In the genomic region with DNA sequence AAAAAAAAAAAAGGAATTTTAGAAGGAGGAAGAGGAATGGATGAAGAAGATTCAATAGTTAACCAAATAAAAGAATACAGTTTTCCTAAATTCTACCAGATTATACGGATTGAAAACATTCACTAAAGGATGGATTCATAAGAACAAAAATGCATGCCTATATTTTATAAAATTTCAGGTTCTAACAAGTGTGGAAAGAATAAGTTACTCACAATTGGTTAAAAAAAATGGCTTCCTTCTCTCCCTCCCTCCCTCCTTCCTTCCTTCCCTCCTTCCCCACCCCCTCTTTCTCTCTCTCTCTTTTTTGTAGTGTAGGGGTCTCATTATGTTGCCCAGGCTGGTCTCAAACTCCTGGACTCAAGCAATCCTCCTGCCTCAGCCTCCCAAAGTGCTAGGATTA, we compare ENCODE assay signal across 21 cellular contexts. TPM values are rescaled to one million over a fixed set of nuclear protein-coding genes. Genes with fewer than 3 reads are reported as not detected.
DNase-seq lines count a peak whose midpoint lies in the region; ATAC-seq, FAIRE-seq and TF ChIP-seq lines count a peak whose summit lies in the region.
"Had no signal": no experiment of that assay in that cellular context is flagged by ENCODE, and none has a peak within 500 bp of the region (broad histone marks: within the 10 kb centered on the region; RNA-seq: fewer than 3 reads in every experiment).

No MANE protein-coding gene starts in this region.

- H2AFZ ChIP-seq in GM23338, result peak overlapping the region; percentile 76

- H3K27ac Mint-ChIP-seq in activated naive CD4-positive, alpha-beta T cell treated with anti-CD3 and anti-CD28 coated beads, Interleukin-2, amount 50 U/mL, for 24 hours, result peak overlapping the region; percentile 23
- H3K27ac Mint-ChIP-seq in GM23338, result no peak overlapping the region
- peak overlapping the region; percentile 16 to 84 (median 63) for H3K27ac Mint-ChIP-seq in nephron
- H3K27ac Mint-ChIP-seq in progenitor cell of endocrine pancreas, result no peak overlapping the region
- H3K27ac Mint-ChIP-seq in activated CD4-positive, alpha-beta memory T cell treated with anti-CD3 and anti-CD28 coated beads, Interleukin-2, amount 10 ng/mL, durations not matched to agents 7 days and 5 days, result no peak overlapping the region
- H3K27ac Mint-ChIP-seq: CD8-positive, alpha-beta memory T cell had no signal

- no peaks in the 10 kb centered on the region for H4K20me1 ChIP-seq in GM23338 (replicated peaks; ENCODE audit: insufficient read depth)
- H4K20me1 ChIP-seq: BLaER1 treated with 17β-estradiol and CSF1 and Interleukin-3, amounts not matched to agents 10 nM and 100 nM had no signal

- H3K36me3 Mint-ChIP-seq in activated naive CD4-positive, alpha-beta T cell treated with anti-CD3 and anti-CD28 coated beads, Interleukin-2, amount 50 U/mL, for 24 hours, result no peaks in the 10 kb centered on the region
- H3K36me3 Mint-ChIP-seq in GM23338 (ENCODE audit: low read depth) (peaks cover 25% of the 10 kb centered on the region), nephron (ENCODE audit: low read depth) (peaks cover 26% of the 10 kb centered on the region), progenitor cell of endocrine pancreas (ENCODE audit: insufficient read depth) (peaks cover 9% of the 10 kb centered on the region)
- H3K36me3 Mint-ChIP-seq in activated CD4-positive, alpha-beta memory T cell treated with anti-CD3 and anti-CD28 coated beads, Interleukin-2, amount 10 ng/mL, durations not matched to agents 7 days and 5 days (ENCODE audit: low read depth), result peaks cover 6% of the 10 kb centered on the region

- no peak for TF ChIP-seq CTCF in GM23338 (conservative IDR thresholded peaks at IDR 0.05; ENCODE audit: low read depth in 2 of 2)
- TF ChIP-seq CTCF in nephron (IDR thresholded peaks at IDR 0.05; ENCODE audit: unreplicated experiment in 3 of 3), result no peak
- no peak for TF ChIP-seq CTCF in progenitor cell of endocrine pancreas (IDR thresholded peaks at IDR 0.05; ENCODE audit: unreplicated experiment)

- H3K36me3 ChIP-seq in GM23338 (ENCODE audit: insufficient read depth), result 0 out of 2 replicates have a peak, but pooled peaks cover 6% of the 10 kb centered on the region

- H3K79me2 ChIP-seq in GM23338 (replicated peaks; ENCODE audit: insufficient read depth), result peaks cover 4% of the 10 kb centered on the region

- no peak overlapping the region for H3K4me2 ChIP-seq in GM23338
- H3K4me2 ChIP-seq: KMS-11 had no signal

- ATAC-seq in GM23338, result no peak
- ATAC-seq: HCT116 had no signal

- no peak for FAIRE-seq in GM19239 (lab: Jason Lieb, UNC)
- FAIRE-seq: D721Med, G401.6, GM12891 had no signal

- no peak for DNase-seq in activated naive CD4-positive, alpha-beta T cell treated with Interleukin-2 at 50 U/mL for 16 hours
- DNase-seq in GM23338 (ENCODE audit: low spot score) (no peak), progenitor cell of endocrine pancreas (ENCODE audit: low spot score, unreplicated experiment) (no peak), GM19239 (ENCODE audit: insufficient read length, low spot score) (no peak)
- DNase-seq in activated CD4-positive, alpha-beta T cell treated with anti-CD3 and anti-CD28 coated beads for 48 hours, result no peak
- no peak for DNase-seq in activated CD4-positive, alpha-beta memory T cell treated with anti-CD3 and anti-CD28 coated beads, Interleukin-2, amount 10 ng/mL, durations not matched to agents 7 days and 5 days
- DNase-seq: 8988T; CD8-positive, alpha-beta memory T cell; COR-L47; GOT3; H7; HFFc6 had no signal

- no peak overlapping the region for H3K4me3 Mint-ChIP-seq in activated naive CD4-positive, alpha-beta T cell treated with anti-CD3 and anti-CD28 coated beads, Interleukin-2, amount 50 U/mL, for 24 hours
- H3K4me3 Mint-ChIP-seq in GM23338, result no peak overlapping the region
- peak overlapping the region; percentile 54 to 74 (median 72) for H3K4me3 Mint-ChIP-seq in nephron
- H3K4me3 Mint-ChIP-seq in progenitor cell of endocrine pancreas (ENCODE audit: low read depth), result peak overlapping the region; percentile 41
- H3K4me3 Mint-ChIP-seq in activated CD4-positive, alpha-beta memory T cell treated with anti-CD3 and anti-CD28 coated beads, Interleukin-2, amount 10 ng/mL, durations not matched to agents 7 days and 5 days, result no peak overlapping the region

- peaks cover 12% of the 10 kb centered on the region; the same call in 1 of the 2 replicates for H3F3A ChIP-seq in GM23338 (replicated peaks; ENCODE audit: low read depth)

- no peak overlapping the region for H3K4me3 ChIP-seq in GM23338
- H3K4me3 ChIP-seq: BLaER1 treated with 17β-estradiol and CSF1 and Interleukin-3, amounts not matched to agents 10 nM and 100 nM had no signal

- POLR2A ChIA-PET in activated CD4-positive, alpha-beta memory T cell treated with anti-CD3 and anti-CD28 coated beads, Interleukin-2, amount 10 ng/mL, durations not matched to agents 7 days and 5 days (lab: Charles Lee), result no interaction called here

- CTCF ChIA-PET in activated CD4-positive, alpha-beta memory T cell treated with anti-CD3 and anti-CD28 coated beads, Interleukin-2, amount 10 ng/mL, durations not matched to agents 7 days and 5 days (lab: Charles Lee), result interaction anchor here (0.8 to 3.9 kb wide), 2 partner anchors 261 to 773 kb away, joined by 6 to 80 read pairs; no protein-coding TSS in a partner anchor

- H3K4me1 Mint-ChIP-seq in activated naive CD4-positive, alpha-beta T cell treated with anti-CD3 and anti-CD28 coated beads, Interleukin-2, amount 50 U/mL, for 24 hours, result peaks cover 11% of the 10 kb centered on the region
- H3K4me1 Mint-ChIP-seq in GM23338, result peaks cover 19% of the 10 kb centered on the region
- peaks cover 25% of the 10 kb centered on the region for H3K4me1 Mint-ChIP-seq in nephron
- peaks cover 16% of the 10 kb centered on the region for H3K4me1 Mint-ChIP-seq in progenitor cell of endocrine pancreas (ENCODE audit: low read depth)
- H3K4me1 Mint-ChIP-seq in activated CD4-positive, alpha-beta memory T cell treated with anti-CD3 and anti-CD28 coated beads, Interleukin-2, amount 10 ng/mL, durations not matched to agents 7 days and 5 days, result peaks cover 21% of the 10 kb centered on the region

- H3K4me1 ChIP-seq in GM23338 (ENCODE audit: insufficient read depth), result peaks cover 11% of the 10 kb centered on the region

- no peaks in the 10 kb centered on the region for H3K27me3 ChIP-seq in GM23338 (ENCODE audit: insufficient read depth)
- H3K27me3 ChIP-seq: BLaER1 treated with 17β-estradiol and CSF1 and Interleukin-3, amounts not matched to agents 10 nM and 100 nM had no signal

- H3K27ac ChIP-seq in GM23338 (ENCODE audit: low read depth), result no peak overlapping the region
- H3K27ac ChIP-seq: BLaER1 treated with 17β-estradiol and CSF1 and Interleukin-3, amounts not matched to agents 10 nM and 100 nM; KMS-11 had no signal

- no peaks in the 10 kb centered on the region for H3K27me3 Mint-ChIP-seq in activated naive CD4-positive, alpha-beta T cell treated with anti-CD3 and anti-CD28 coated beads, Interleukin-2, amount 50 U/mL, for 24 hours
- H3K27me3 Mint-ChIP-seq in GM23338 (ENCODE audit: insufficient read depth, low read depth, poor library complexity) (peaks cover 7% of the 10 kb centered on the region), nephron (ENCODE audit: low read depth) (no peaks in the 10 kb centered on the region), progenitor cell of endocrine pancreas (no peaks in the 10 kb centered on the region)
- no peaks in the 10 kb centered on the region for H3K27me3 Mint-ChIP-seq in activated CD4-positive, alpha-beta memory T cell treated with anti-CD3 and anti-CD28 coated beads, Interleukin-2, amount 10 ng/mL, durations not matched to agents 7 days and 5 days
- H3K27me3 Mint-ChIP-seq: CD8-positive, alpha-beta memory T cell had no signal

- no peaks in the 10 kb centered on the region for H3K9me2 ChIP-seq in GM23338 (ENCODE audit: insufficient read depth)

- H3K9me3 Mint-ChIP-seq in activated naive CD4-positive, alpha-beta T cell treated with anti-CD3 and anti-CD28 coated beads, Interleukin-2, amount 50 U/mL, for 24 hours, result no peaks in the 10 kb centered on the region
- H3K9me3 Mint-ChIP-seq in GM23338, result no peaks in the 10 kb centered on the region
- no peaks in the 10 kb centered on the region for H3K9me3 Mint-ChIP-seq in nephron
- H3K9me3 Mint-ChIP-seq in progenitor cell of endocrine pancreas (ENCODE audit: low read depth), result no peaks in the 10 kb centered on the region
- no peaks in the 10 kb centered on the region for H3K9me3 Mint-ChIP-seq in activated CD4-positive, alpha-beta memory T cell treated with anti-CD3 and anti-CD28 coated beads, Interleukin-2, amount 10 ng/mL, durations not matched to agents 7 days and 5 days
- H3K9me3 Mint-ChIP-seq: CD8-positive, alpha-beta memory T cell; HFFc6 had no signal

TF ChIP-seq in GM23338, 12 proteins besides CTCF, POLR2A, EP300 and RAD21 (continues in another document):
- no peak for TF ChIP-seq NANOG (IDR thresholded peaks at IDR 0.05; ENCODE audit: borderline replicate concordance)

RNA-seq across cellular contexts. Expression of gene TP53I3, which starts 1.6 kb away (rescaled TPM):
- total RNA-seq in GM23338 (2014; rRNA removed; shearing (Covaris generic)), result 35.7 and 36.5 TPM in 2 replicates
- 24.2 and 27.8 TPM in 2 replicates for polyA plus RNA-seq in GM23338 (2016; fragmentation: Nextera tagmentation; extraction: Ambion mirVana)
- total RNA-seq in progenitor cell of endocrine pancreas, result 64.4 and 67.8 TPM in 2 replicates
- 1 to 10 TPM; 2.7 to 2.9 TPM for total RNA-seq in activated CD4-positive, alpha-beta memory T cell treated with anti-CD3 and anti-CD28 coated beads, Interleukin-2, amount 10 ng/mL, durations not matched to agents 7 days and 5 days
- polyA plus RNA-seq: CD8-positive, alpha-beta memory T cell had no signal

RNA-seq across cellular contexts. Expression of gene SF3B6, which starts 10.1 kb away (rescaled TPM):
- total RNA-seq in GM23338 (2014; rRNA removed; shearing (Covaris generic)), result 140 and 172 TPM in 2 replicates
- polyA plus RNA-seq in GM23338 (2016; fragmentation: Nextera tagmentation; extraction: Ambion mirVana), result 565 and 610 TPM in 2 replicates
- total RNA-seq in progenitor cell of endocrine pancreas, result 93.3 and 101 TPM in 2 replicates
- 10 to 100 TPM; 87.4 to 88.2 TPM for total RNA-seq in activated CD4-positive, alpha-beta memory T cell treated with anti-CD3 and anti-CD28 coated beads, Interleukin-2, amount 10 ng/mL, durations not matched to agents 7 days and 5 days

RNA-seq across cellular contexts. Expression of gene FKBP1B, which starts 36.7 kb away (rescaled TPM):
- total RNA-seq in GM23338 (2014; rRNA removed; shearing (Covaris generic)), result 48.2 and 51.3 TPM in 2 replicates
- 75.7 and 77.1 TPM in 2 replicates for polyA plus RNA-seq in GM23338 (2016; fragmentation: Nextera tagmentation; extraction: Ambion mirVana)
- total RNA-seq in progenitor cell of endocrine pancreas, result 30.5 and 33.7 TPM in 2 replicates
- total RNA-seq in activated CD4-positive, alpha-beta memory T cell treated with anti-CD3 and anti-CD28 coated beads, Interleukin-2, amount 10 ng/mL, durations not matched to agents 7 days and 5 days, result 1 to 10 TPM; 4.8 to 5.5 TPM

RNA-seq across cellular contexts. Expression of gene PFN4, which starts 36.9 kb away (rescaled TPM):
- 0.28 TPM in 1 of 2 replicates, not detected in the other for total RNA-seq in GM23338 (2014; rRNA removed; shearing (Covaris generic))
- polyA plus RNA-seq in GM23338 (2016; fragmentation: Nextera tagmentation; extraction: Ambion mirVana), result not detected in 2 replicates
- total RNA-seq in progenitor cell of endocrine pancreas, result 0.55 and 1.1 TPM in 2 replicates
- not detected for total RNA-seq in activated CD4-positive, alpha-beta memory T cell treated with anti-CD3 and anti-CD28 coated beads, Interleukin-2, amount 10 ng/mL, durations not matched to agents 7 days and 5 days
- total RNA-seq: A673, H7 had no signal
- polyA plus RNA-seq: CD8-positive, alpha-beta memory T cell had no signal

RNA-seq across cellular contexts. Expression of gene FAM228B, which starts 37.0 kb away (rescaled TPM):
- 2.9 and 3.4 TPM in 2 replicates for total RNA-seq in GM23338 (2014; rRNA removed; shearing (Covaris generic))
- polyA plus RNA-seq in GM23338 (2016; fragmentation: Nextera tagmentation; extraction: Ambion mirVana), result 4.1 and 7.9 TPM in 2 replicates
- total RNA-seq in progenitor cell of endocrine pancreas, result 25.4 and 27.5 TPM in 2 replicates
- total RNA-seq in activated CD4-positive, alpha-beta memory T cell treated with anti-CD3 and anti-CD28 coated beads, Interleukin-2, amount 10 ng/mL, durations not matched to agents 7 days and 5 days, result 1 to 10 TPM; 7.2 to 8.4 TPM

Comparison
In these comparisons a context has a peak if more than half of its experiments do, and no peak if none do; other contexts are left out.
1. H3K27ac Mint-ChIP-seq: peak in activated naive CD4-positive, alpha-beta T cell treated with anti-CD3 and anti-CD28 coated beads, Interleukin-2, amount 50 U/mL, for 24 hours (single experiment) and nephron (3 of 3); none in GM23338 (single experiment), progenitor cell of endocrine pancreas (single experiment) and activated CD4-positive, alpha-beta memory T cell treated with anti-CD3 and anti-CD28 coated beads, Interleukin-2, amount 10 ng/mL, durations not matched to agents 7 days and 5 days (single experiment).
2. H3K4me3 Mint-ChIP-seq: peak in nephron (3 of 3) and progenitor cell of endocrine pancreas (single experiment); none in activated naive CD4-positive, alpha-beta T cell treated with anti-CD3 and anti-CD28 coated beads, Interleukin-2, amount 50 U/mL, for 24 hours (single experiment), GM23338 (single experiment) and activated CD4-positive, alpha-beta memory T cell treated with anti-CD3 and anti-CD28 coated beads, Interleukin-2, amount 10 ng/mL, durations not matched to agents 7 days and 5 days (single experiment).